ENCODE assay signal across 19 cellular contexts in the genomic region with DNA sequence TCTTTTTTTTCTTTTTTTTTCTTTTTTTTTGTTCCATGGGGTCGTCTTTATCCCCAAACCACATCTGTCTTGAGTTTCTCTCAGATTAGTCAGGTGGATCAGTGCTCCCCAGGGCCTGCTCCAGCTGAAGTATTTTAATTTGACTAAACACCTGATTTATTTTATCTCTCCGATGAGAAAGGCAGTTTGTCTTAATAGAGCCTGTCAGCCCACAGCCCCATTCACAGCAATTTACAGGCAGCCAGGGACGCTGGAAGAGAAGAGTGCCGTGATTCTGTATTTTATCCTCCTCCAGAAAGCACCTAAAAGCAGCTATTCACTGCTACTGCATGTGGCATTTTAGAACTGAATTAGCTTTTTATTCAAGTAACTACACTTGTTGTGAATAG.
A peak's percentile ranks its signal among the peaks of the same experiment; 100 is the strongest.
DNase-seq lines count a peak whose midpoint lies in the region; ATAC-seq, FAIRE-seq and TF ChIP-seq lines count a peak whose summit lies in the region.
"Had no signal": no experiment of that assay in that cellular context is flagged by ENCODE, and none has a peak within 500 bp of the region (broad histone marks: within the 10 kb centered on the region; RNA-seq: fewer than 3 reads in every experiment).

No MANE protein-coding gene starts in this region.

- no peak overlapping the region for H3K27ac ChIP-seq in WERI-Rb-1
- H3K27ac ChIP-seq in small intestine (ENCODE audit: low read depth in 1 of 2, low read length in 1 of 2) = no peak overlapping the region
- H3K27ac ChIP-seq: ascending aorta, C4-2B, foreskin keratinocyte had no signal

- TF ChIP-seq CTCF in WERI-Rb-1 (IDR thresholded peaks at IDR 0.05; ENCODE audit: low read depth, low read length) = no peak

- H3K9me3 ChIP-seq in WERI-Rb-1 (ENCODE audit: severe bottlenecking) (no peaks in the 10 kb centered on the region), small intestine (ENCODE audit: control insufficient read depth, low read depth) (no peaks in the 10 kb centered on the region)
- H3K9me3 ChIP-seq: ascending aorta had no signal

- no peak for FAIRE-seq in small intestine (lab: Jason Lieb, UNC)
- FAIRE-seq: colon, endothelial cell of umbilical vein had no signal

- DNase-seq in NCI-H2107 treated with DMSO at 0.1 percent for 48 hours (lab: John Stamatoyannopoulos, UW; ENCODE audit: unreplicated experiment) (peak; percentile 51), NCI-H2107 (lab: John Stamatoyannopoulos, UW) (no peak), NCI-H187 (lab: John Stamatoyannopoulos, UW) (peak; percentile 64 to 73), WERI-Rb-1 (peak; percentile 22), putamen (ENCODE audit: low spot score) (peak; percentile 16), small intestine (no peak), HPDE6-E6E7 (ENCODE audit: extremely low spot score) (no peak)
- DNase-seq: activated CD4-positive, alpha-beta T cell treated with anti-CD3 and anti-CD28 coated beads for 1 hour; activated CD8-positive, alpha-beta memory T cell treated with anti-CD3 and anti-CD28 coated beads, Interleukin-2, amount 50 U/mL, for 48 hours; activated naive CD4-positive, alpha-beta T cell treated with Interleukin-2 at 50 U/mL for 16 hours; foreskin keratinocyte; GOT3; NCI-H2029; stimulated activated CD4-positive, alpha-beta T cell treated with anti-CD3 and anti-CD28 coated beads, Interleukin-15, amount 100 ng/mL, for 24 hours had no signal

- H3K27me3 ChIP-seq in WERI-Rb-1 (ENCODE audit: insufficient read depth, low read depth, severe bottlenecking) (no peaks in the 10 kb centered on the region), small intestine (ENCODE audit: control insufficient read depth in 2 of 2, insufficient read depth in 2 of 2, low read length in 2 of 2) (no peaks in the 10 kb centered on the region)
- H3K27me3 ChIP-seq: ascending aorta, foreskin keratinocyte had no signal

- H3K4me3 ChIP-seq in WERI-Rb-1 (ENCODE audit: low read depth, low read length) (no peak overlapping the region), small intestine (ENCODE audit: low read depth in 1 of 2, low read length in 2 of 2) (no peak overlapping the region)
- H3K4me3 ChIP-seq: ascending aorta had no signal

- H3K4me1 ChIP-seq in small intestine (ENCODE audit: control insufficient read depth in 2 of 2, insufficient read depth in 1 of 2, low read depth in 1 of 2, low read length in 1 of 2) = no peaks in the 10 kb centered on the region
- H3K4me1 ChIP-seq: ascending aorta, foreskin keratinocyte had no signal

- H3K36me3 ChIP-seq in WERI-Rb-1 (no peaks in the 10 kb centered on the region), small intestine (ENCODE audit: control insufficient read depth in 2 of 2, insufficient read depth in 2 of 2, low read length in 2 of 2) (no peaks in the 10 kb centered on the region)
- H3K36me3 ChIP-seq: ascending aorta had no signal

- no peak for ATAC-seq in HG02642 (IDR thresholded peaks at IDR 0.05; ENCODE audit: poor library complexity, unreplicated experiment)
- ATAC-seq: foreskin keratinocyte had no signal

- 60 to 66% (median 62%) methylated on average over 4 of the region's 4 CpGs for WGBS in small intestine, 3 donors

Comparison
In these comparisons a context has a peak if more than half of its experiments do, and no peak if none do; other contexts are left out.
1. DNase-seq: peak in NCI-H2107 treated with DMSO at 0.1 percent for 48 hours (single experiment), NCI-H187 (2 of 2), WERI-Rb-1 (single experiment) and putamen (single experiment); none in NCI-H2107 (single experiment), small intestine (single experiment) and HPDE6-E6E7 (single experiment).